25 cellular contexts compared by ENCODE assay signal in genomic region chr19:5111051-5111450, GRCh38.
"Had no signal": no experiment of that assay in that cellular context is flagged by ENCODE, and none has a peak within 500 bp of the region (broad histone marks: within the 10 kb centered on the region; RNA-seq: fewer than 3 reads in every experiment).

No MANE protein-coding gene starts in this region.

- H3K4me1 Mint-ChIP-seq: stimulated activated naive CD8-positive, alpha-beta T cell treated with anti-CD3 and anti-CD28 coated beads, Interleukin-15, amount 100 ng/mL, for 72 hours had no signal

- H2AFZ ChIP-seq: parathyroid adenoma had no signal

- H3K4me3 Mint-ChIP-seq: dendritic cell treated with granulocyte-macrophage colony-stimulating factor and Interleukin-4, amounts not matched to agents 40 ng/mL and 50 ng/mL, for 4 days; mesothelial cell of epicardium; naive B cell; natural killer cell treated with Interleukin-12 subunit alpha and Interleukin-12 subunit beta and Interleukin-15 and Interleukin-18, amount 100 ng/mL, for 72 hours; neural crest cell; stimulated activated naive CD8-positive, alpha-beta T cell treated with anti-CD3 and anti-CD28 coated beads, Interleukin-15, amount 100 ng/mL, for 72 hours had no signal

- H3K9ac ChIP-seq: parathyroid adenoma had no signal

- H3K9me3 Mint-ChIP-seq: natural killer cell treated with Interleukin-12 subunit alpha and Interleukin-12 subunit beta and Interleukin-15 and Interleukin-18, amount 100 ng/mL, for 72 hours; neural crest cell had no signal

- H3K4me2 ChIP-seq: smooth muscle cell had no signal

- H3K79me2 ChIP-seq: parathyroid adenoma had no signal

- H3K36me3 ChIP-seq: colonic mucosa, uterus had no signal

- H3K27ac ChIP-seq: colonic mucosa, left lung, parathyroid adenoma, suprapubic skin, transverse colon, upper lobe of right lung, uterus had no signal

- H3K27me3 ChIP-seq: colonic mucosa, left lung, suprapubic skin, transverse colon, upper lobe of right lung, uterus had no signal

- H3K9me3 ChIP-seq: colonic mucosa, mucosa of descending colon, suprapubic skin, transverse colon, upper lobe of right lung, uterus had no signal

- H3K27ac Mint-ChIP-seq: dendritic cell treated with granulocyte-macrophage colony-stimulating factor and Interleukin-4, amounts not matched to agents 40 ng/mL and 50 ng/mL, for 4 days; mesothelial cell of epicardium; natural killer cell treated with Interleukin-12 subunit alpha and Interleukin-12 subunit beta and Interleukin-15 and Interleukin-18, amount 100 ng/mL, for 72 hours; stimulated activated naive CD8-positive, alpha-beta T cell treated with anti-CD3 and anti-CD28 coated beads, Interleukin-15, amount 100 ng/mL, for 72 hours had no signal

- DNase-seq: colonic mucosa; effector CD8-positive, alpha-beta T cell; kidney; left lung; mesenchymal stem cell; mucosa of descending colon; naive B cell; stimulated activated CD4-positive, alpha-beta T cell treated with anti-CD3 and anti-CD28 coated beads, Interleukin-12 subunit alpha, Interleukin-12 subunit beta, amount 100 ng/mL, for 4 hours; stimulated activated CD4-positive, alpha-beta T cell treated with anti-CD3 and anti-CD28 coated beads, Interleukin-1b, Interleukin-23, amount 100 ng/mL, for 48 hours; stimulated activated CD4-positive, alpha-beta T cell treated with anti-CD3 and anti-CD28 coated beads, Interleukin-4, amount 100 ng/mL, for 1 hour; stimulated activated CD8-positive, alpha-beta memory T cell treated with anti-CD3 and anti-CD28 coated beads, Interleukin-4, amount 100 ng/mL, for 48 hours; stimulated activated naive CD4-positive, alpha-beta T cell; stimulated activated naive CD8-positive, alpha-beta T cell treated with anti-CD3 and anti-CD28 coated beads, Interleukin-15, amount 100 ng/mL, for 72 hours; transverse colon; upper lobe of right lung; uterus had no signal

- H3K4me3 ChIP-seq: colonic mucosa, left lung, mucosa of descending colon, smooth muscle cell, suprapubic skin, transverse colon, upper lobe of right lung, uterus had no signal

- ATAC-seq: left lung; mucosa of descending colon; natural killer cell treated with Interleukin-12 subunit alpha and Interleukin-12 subunit beta and Interleukin-15 and Interleukin-18, amount 100 ng/mL, for 72 hours; sciatic nerve; stimulated activated naive CD8-positive, alpha-beta T cell treated with anti-CD3 and anti-CD28 coated beads, Interleukin-15, amount 100 ng/mL, for 72 hours; upper lobe of right lung had no signal

- H3K27me3 Mint-ChIP-seq: dendritic cell treated with granulocyte-macrophage colony-stimulating factor and Interleukin-4, amounts not matched to agents 40 ng/mL and 50 ng/mL, for 4 days; naive B cell; natural killer cell treated with Interleukin-12 subunit alpha and Interleukin-12 subunit beta and Interleukin-15 and Interleukin-18, amount 100 ng/mL, for 72 hours; progenitor cell of endocrine pancreas; stimulated activated naive CD8-positive, alpha-beta T cell treated with anti-CD3 and anti-CD28 coated beads, Interleukin-15, amount 100 ng/mL, for 72 hours had no signal

- H3K4me1 ChIP-seq: colonic mucosa, left lung, parathyroid adenoma, suprapubic skin, transverse colon, upper lobe of right lung, uterus had no signal
